20 cellular contexts compared by ENCODE assay signal in genomic region chr1:188941986-188942385, GRCh38.
"Had no signal": no experiment of that assay in that cellular context is flagged by ENCODE, and none has a peak within 500 bp of the region (broad histone marks: within the 10 kb centered on the region; RNA-seq: fewer than 3 reads in every experiment).

No MANE protein-coding gene starts in this region.

- H3K36me3 ChIP-seq: heart left ventricle, pancreas had no signal

- H3K4me3 Mint-ChIP-seq: naive thymus-derived CD8-positive, alpha-beta T cell; type B pancreatic cell had no signal

- H3K9me3 Mint-ChIP-seq: type B pancreatic cell had no signal

- H3K4me1 ChIP-seq: heart left ventricle, pancreas had no signal

- H3K9me3 ChIP-seq: heart left ventricle, mucosa of descending colon, pancreas had no signal

- H3K27me3 ChIP-seq: heart left ventricle, pancreas had no signal

- FAIRE-seq: endometrium, frontal cortex, urothelium cell line had no signal

- H3K27ac Mint-ChIP-seq: naive thymus-derived CD8-positive, alpha-beta T cell; progenitor cell of endocrine pancreas; type B pancreatic cell had no signal

- H3K27ac ChIP-seq: coronary artery, heart left ventricle, pancreas had no signal

- H3K4me2 ChIP-seq: smooth muscle cell had no signal

- H3K36me3 Mint-ChIP-seq: naive thymus-derived CD8-positive, alpha-beta T cell; type B pancreatic cell had no signal

- DNase-seq: effector CD8-positive, alpha-beta T cell; heart left ventricle; hippocampal formation; left colon; left ventricle myocardium superior; mucosa of descending colon; naive thymus-derived CD8-positive, alpha-beta T cell; nucleus accumbens; pancreas; right cardiac atrium; stimulated activated CD4-positive, alpha-beta T cell treated with anti-CD3 and anti-CD28 coated beads, Interleukin-2, amount 100 ng/mL, for 48 hours; stimulated activated naive CD4-positive, alpha-beta T cell treated with Interleukin-2 at 50 U/mL for 16 hours had no signal

- H3K4me3 ChIP-seq: coronary artery, heart left ventricle, lung, mucosa of descending colon, pancreas, smooth muscle cell had no signal

- H3K27me3 Mint-ChIP-seq: naive thymus-derived CD8-positive, alpha-beta T cell; progenitor cell of endocrine pancreas; type B pancreatic cell had no signal

- H3K4me1 Mint-ChIP-seq: naive thymus-derived CD8-positive, alpha-beta T cell had no signal
